8 cellular contexts compared by ENCODE assay signal in the genomic region with DNA sequence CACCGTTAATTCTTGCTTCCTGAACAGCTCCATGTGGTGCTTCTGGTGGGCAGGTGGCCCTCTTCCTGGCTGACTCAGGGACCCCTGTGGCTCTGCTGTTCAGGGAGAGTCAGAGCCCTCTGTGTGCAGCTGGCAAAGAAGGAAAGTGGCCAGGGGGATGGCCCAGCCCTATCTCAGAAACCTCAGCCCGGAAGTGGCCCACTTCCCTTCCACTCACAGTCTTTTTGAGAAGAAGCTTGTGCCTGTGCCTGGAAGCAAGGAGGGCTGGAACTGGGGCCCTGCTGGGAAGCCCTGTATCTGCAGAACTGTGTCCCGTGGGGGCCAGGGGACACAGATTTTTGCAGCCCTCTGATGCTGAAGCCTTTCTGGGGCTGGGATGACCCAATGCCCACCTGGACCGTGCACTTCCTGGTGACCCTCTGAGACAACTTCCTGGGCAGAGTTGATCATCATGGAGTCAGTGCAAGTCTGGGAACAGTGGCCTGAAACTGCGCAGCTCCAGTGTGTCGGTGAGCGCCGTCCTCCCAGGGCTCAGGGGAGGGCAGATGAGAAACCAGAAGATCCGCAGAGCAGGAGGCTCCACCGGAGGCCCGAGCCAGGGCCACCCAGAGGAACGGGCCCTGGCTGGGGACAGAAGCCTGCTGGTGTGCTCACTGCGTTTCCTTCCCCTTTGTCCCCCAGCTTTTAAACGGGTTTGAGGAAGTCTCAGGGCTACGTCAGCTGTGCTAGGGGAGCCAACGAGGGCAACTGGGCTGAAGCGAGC.
DNase-seq lines count a peak whose midpoint lies in the region; ATAC-seq and TF ChIP-seq lines count a peak whose summit lies in the region.

No MANE protein-coding gene starts in this region.

- ATAC-seq in omental fat pad (ENCODE audit: low FRiP score) = no peak

- in situ Hi-C loops in G401 (cut with HindIII; ENCODE audit: low sequenced_read_pairs) = no loop called here

- TF ChIP-seq CTCF in omental fat pad (IDR thresholded peaks at IDR 0.05) = no peak

- H3K27ac ChIP-seq in caudate nucleus (ENCODE audit: low read depth, low read length) = peak overlapping the region; percentile 40

- DNase-seq in G401 (ENCODE audit: low spot score) = peak; percentile 38
- DNase-seq in MV-4-11 (lab: John Stamatoyannopoulos, UW) = peak; percentile 90
- DNase-seq in caudate nucleus (lab: John Stamatoyannopoulos, UW) = peak in 8 of 61 donors; percentile 7 to 28 (median 20)
- DNase-seq in omental fat pad (ENCODE audit: low spot score) = peak; percentile 20
- no peak for DNase-seq in cortex of kidney (lab: John Stamatoyannopoulos, UW)
- DNase-seq in LoVo (ENCODE audit: low spot score) = no peak
- no peak for DNase-seq in RPMI8226
- no peak for DNase-seq in NCI-H510A (lab: John Stamatoyannopoulos, UW)

Comparison
In these comparisons a context has a peak if more than half of its experiments do, and no peak if none do; other contexts are left out.
1. DNase-seq: peak in G401 (single experiment), MV-4-11 (single experiment) and omental fat pad (single experiment); none in cortex of kidney (single experiment), LoVo (single experiment), RPMI8226 (single experiment) and NCI-H510A (single experiment).